8 cellular contexts compared by ENCODE assay signal in genomic region chr9:98255064-98255577, GRCh38. TPM values are rescaled to one million over a fixed set of nuclear protein-coding genes. Genes with fewer than 3 reads are reported as not detected.
DNase-seq lines count a peak whose midpoint lies in the region; ATAC-seq and TF ChIP-seq lines count a peak whose summit lies in the region.

No MANE protein-coding gene starts in this region.

- H3K27me3 ChIP-seq in PC-9 (ENCODE audit: insufficient read depth, low read depth) (no peaks in the 10 kb centered on the region), mucosa of rectum (ENCODE audit: control insufficient read depth in 2 of 2, insufficient read depth in 2 of 2, low read length in 2 of 2) (no peaks in the 10 kb centered on the region)

- H3K9me2 ChIP-seq in PC-9 (ENCODE audit: insufficient read depth) = no peaks in the 10 kb centered on the region

- peaks cover 26 to 31% of the 10 kb centered on the region in 2 donors for H3K4me1 Mint-ChIP-seq in effector memory CD8-positive, alpha-beta T cell (ENCODE audit: low read depth in 2 of 2)

- H4K20me1 ChIP-seq in PC-9 (ENCODE audit: insufficient read depth) = no peaks in the 10 kb centered on the region

- CTCF ChIA-PET in PC-9 (lab: Charles Lee) = interaction anchor here (0.6 to 1.0 kb wide), 2 partner anchors 181 to 364 kb away, joined by 3 to 4 read pairs; no protein-coding TSS in a partner anchor

- TF ChIP-seq CTCF in PC-9 (conservative IDR thresholded peaks at IDR 0.05) = no peak

- peak overlapping the region; percentile 91 to 96 for H3K27ac Mint-ChIP-seq in effector memory CD8-positive, alpha-beta T cell

- no peaks in the 10 kb centered on the region for H3K9me3 Mint-ChIP-seq in effector memory CD8-positive, alpha-beta T cell

- peak overlapping the region; percentile 76 for H3K4me3 ChIP-seq in PC-9
- H3K4me3 ChIP-seq in mucosa of rectum (ENCODE audit: low read length in 2 of 2) = peak overlapping the region; percentile 77 to 89

- H3F3A ChIP-seq in PC-9 (ENCODE audit: insufficient read depth, low read depth) = peaks cover 54% of the 10 kb centered on the region

- no peaks in the 10 kb centered on the region for H3K27me3 Mint-ChIP-seq in effector memory CD8-positive, alpha-beta T cell

- H3K36me3 ChIP-seq in PC-9 (ENCODE audit: low read depth) (no peaks in the 10 kb centered on the region), mucosa of rectum (ENCODE audit: control insufficient read depth in 2 of 2, insufficient read depth in 2 of 2, low read length in 2 of 2) (peaks cover 0 to 6% of the 10 kb centered on the region in 2 donors)

- H3K4me3 Mint-ChIP-seq in effector memory CD8-positive, alpha-beta T cell = peak overlapping the region; percentile 93 to 97

- H3K9me3 ChIP-seq in PC-9 (ENCODE audit: insufficient read depth, low read depth) = no peaks in the 10 kb centered on the region
- H3K9me3 ChIP-seq in mucosa of rectum (ENCODE audit: control insufficient read depth in 2 of 2, low read length in 2 of 2) = no peaks in the 10 kb centered on the region

- peak; percentile 10 for DNase-seq in activated CD8-positive, alpha-beta memory T cell treated with anti-CD3 and anti-CD28 coated beads, Interleukin-2, amount 50 U/mL, for 1 hour (ENCODE audit: extremely low read depth)
- no peak for DNase-seq in activated CD8-positive, alpha-beta memory T cell treated with anti-CD3 and anti-CD28 coated beads for 24 hours
- DNase-seq in PC-9 (no peak), LoVo (ENCODE audit: low spot score) (no peak), cerebellar cortex (ENCODE audit: low spot score) (no peak)
- DNase-seq in effector memory CD8-positive, alpha-beta T cell = peak in 1 of 3 experiments; percentile 44

- peaks cover 48% of the 10 kb centered on the region for H3K79me2 ChIP-seq in PC-9 (ENCODE audit: low read depth)

- H2AFZ ChIP-seq in PC-9 = peak overlapping the region; percentile 83

- H3K4me2 ChIP-seq in PC-9 = peak overlapping the region; percentile 93

- intact Hi-C loops in PC-9 (cut with micrococcal nuclease; ENCODE audit: unreplicated experiment) = loop anchor here (10.0 kb wide), 1 partner anchor 540 kb away; no protein-coding TSS in a partner anchor

- TSS peak; percentile 79 for BruUV-seq in PC-9 (replicated peaks; lab: Mats Ljungman, UMichigan)

- H3K36me3 Mint-ChIP-seq in effector memory CD8-positive, alpha-beta T cell (ENCODE audit: insufficient read depth) = peaks cover 18% of the 10 kb centered on the region

- H3K9ac ChIP-seq in mucosa of rectum (ENCODE audit: low read depth in 1 of 2, low read length in 2 of 2) = peak overlapping the region; percentile 54 to 84

- ATAC-seq in HG02588 (IDR thresholded peaks at IDR 0.05; ENCODE audit: unreplicated experiment) = peak; percentile 10
- peak; percentile 26 for ATAC-seq in effector memory CD8-positive, alpha-beta T cell (replicated peaks)

- H3K4me1 ChIP-seq in PC-9 (replicated peaks; ENCODE audit: insufficient read depth) (peaks cover 55% of the 10 kb centered on the region), mucosa of rectum (ENCODE audit: control insufficient read depth in 2 of 2, insufficient read depth in 2 of 2, low read length in 2 of 2) (peaks cover 24 to 34% of the 10 kb centered on the region in 2 donors)

- peak overlapping the region; percentile 16 for H3K27ac ChIP-seq in PC-9
- H3K27ac ChIP-seq in mucosa of rectum (ENCODE audit: low read depth in 2 of 2, low read length in 2 of 2) = peak overlapping the region; percentile 99

- POLR2A ChIA-PET in PC-9 (lab: Charles Lee; ENCODE audit: unreplicated experiment) = interaction anchor here (0.6 to 1.0 kb wide), 6 partner anchors 23 to 438 kb away, joined by 3 to 9 read pairs (median 4); no protein-coding TSS in a partner anchor

RNA-seq across cellular contexts. Expression of gene TBC1D2, which starts 0.3 kb away (rescaled TPM):
- 42.9 and 44.7 TPM in 2 replicates for total RNA-seq in PC-9 (2021)
